In the genomic region with DNA sequence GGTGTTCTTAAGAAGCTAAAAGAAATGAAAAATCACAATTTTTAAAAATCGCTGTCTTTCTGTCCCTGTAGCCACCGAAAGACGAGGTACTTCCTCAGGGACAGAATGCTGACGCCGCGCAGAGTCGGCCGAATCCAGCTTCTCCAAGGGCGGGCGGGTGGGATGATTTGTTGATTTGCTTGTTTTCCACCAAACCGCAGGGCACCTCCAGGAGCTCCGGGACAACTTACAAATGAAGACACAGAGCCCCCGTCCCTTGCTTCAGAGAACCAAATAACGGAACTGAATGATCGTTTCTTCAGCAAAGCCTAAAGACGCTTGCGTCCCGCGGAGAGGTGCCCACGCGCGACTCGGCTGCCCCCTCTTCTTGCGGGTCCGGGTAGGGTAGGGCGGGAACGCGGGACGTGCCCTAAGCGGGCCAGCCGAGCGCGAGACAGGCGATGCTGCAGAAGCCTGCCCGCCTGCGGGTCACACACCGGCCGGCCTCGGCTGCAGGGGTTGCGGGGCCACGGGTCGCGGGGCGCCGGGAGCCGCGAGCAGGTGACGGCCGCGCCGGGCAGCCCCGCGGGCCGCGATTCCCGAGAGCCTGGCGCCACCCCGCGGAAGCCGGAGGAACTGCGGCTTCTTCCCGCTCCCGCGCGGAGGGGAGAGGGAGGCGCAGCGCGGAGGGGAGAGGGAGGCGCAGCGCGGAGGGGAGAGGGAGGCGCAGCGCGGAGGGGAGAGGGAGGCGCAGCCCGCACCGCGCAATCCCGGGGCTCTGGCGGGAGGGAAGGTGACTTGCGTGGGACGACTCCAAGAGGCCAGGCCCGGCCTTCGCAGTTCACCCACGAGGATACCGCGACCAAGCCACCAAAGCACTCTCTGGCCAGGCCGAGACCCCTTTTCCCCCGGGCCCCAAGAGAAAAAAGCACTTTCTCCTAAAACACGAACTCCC, we compare ENCODE assay signal across 9 cellular contexts. TPM values are rescaled to one million over a fixed set of nuclear protein-coding genes. Genes with fewer than 3 reads are reported as not detected.
A peak's percentile ranks its signal among the peaks of the same experiment; 100 is the strongest.
DNase-seq lines count a peak whose midpoint lies in the region; ATAC-seq, FAIRE-seq and TF ChIP-seq lines count a peak whose summit lies in the region.
"Had no signal": no experiment of that assay in that cellular context is flagged by ENCODE, and none has a peak within 500 bp of the region (broad histone marks: within the 10 kb centered on the region; RNA-seq: fewer than 3 reads in every experiment).

No MANE protein-coding gene starts in this region.

- H3K27ac ChIP-seq in AG04450 (ENCODE audit: low read depth, low read length): no peak overlapping the region
- H3K27ac ChIP-seq in astrocyte (ENCODE audit: low read depth, low read length): no peak overlapping the region

- H3K27me3 ChIP-seq in AG04450 (ENCODE audit: control insufficient read depth, insufficient read depth, low read length) (peaks cover 59% of the 10 kb centered on the region), astrocyte (ENCODE audit: insufficient read depth, low read length) (peaks cover 90% of the 10 kb centered on the region)

- peaks cover 34% of the 10 kb centered on the region for H3K9me3 ChIP-seq in AG04450 (ENCODE audit: control insufficient read depth, insufficient read depth, low read length)
- H3K9me3 ChIP-seq in astrocyte (ENCODE audit: insufficient read depth, low read depth, low read length): no peaks in the 10 kb centered on the region
- H3K9me3 ChIP-seq in iPS-18c (ENCODE audit: control insufficient read depth, insufficient read depth, low read length): peaks cover 13% of the 10 kb centered on the region

- peak overlapping the region; percentile 74 for H3K4me2 ChIP-seq in astrocyte (ENCODE audit: low read length)

- no peak overlapping the region for H2AFZ ChIP-seq in astrocyte (ENCODE audit: low read depth, low read length)

- FAIRE-seq in H54 (lab: Jason Lieb, UNC): no peak
- FAIRE-seq in astrocyte (lab: Jason Lieb, UNC): no peak

- peaks cover 5% of the 10 kb centered on the region for H3K4me1 Mint-ChIP-seq in astrocyte (ENCODE audit: low read depth, unreplicated experiment)

- H3K4me3 ChIP-seq in AG04450 (ENCODE audit: low read depth, low read length): peak overlapping the region; percentile 50
- peak overlapping the region; percentile 23 for H3K4me3 ChIP-seq in astrocyte (ENCODE audit: insufficient read depth, low read depth, low read length)
- H3K4me3 ChIP-seq in iPS-18c (ENCODE audit: insufficient read depth, low read depth, low read length): peak overlapping the region; percentile 31; the same call in 1 of the 2 replicates

- peaks cover 10% of the 10 kb centered on the region for H3K9me3 Mint-ChIP-seq in astrocyte (ENCODE audit: unreplicated experiment)

- H3K36me3 ChIP-seq in astrocyte (ENCODE audit: insufficient read depth, low read length): no peaks in the 10 kb centered on the region

- peaks cover 69% of the 10 kb centered on the region for H3K27me3 Mint-ChIP-seq in astrocyte (ENCODE audit: low read depth, unreplicated experiment)

- H3K4me3 Mint-ChIP-seq in astrocyte (ENCODE audit: unreplicated experiment): no peak overlapping the region

- ATAC-seq in HG03175 (IDR thresholded peaks at IDR 0.05; ENCODE audit: unreplicated experiment) (no peak), HG03378 (IDR thresholded peaks at IDR 0.05; ENCODE audit: unreplicated experiment) (no peak)

- no peaks in the 10 kb centered on the region for H3K36me3 Mint-ChIP-seq in astrocyte (ENCODE audit: low read depth, unreplicated experiment)

- no peak for TF ChIP-seq POLR2A in H54 (IDR thresholded peaks at IDR 0.05; ENCODE audit: low read depth, low read length)

- peaks cover 18% of the 10 kb centered on the region for H4K20me1 ChIP-seq in astrocyte (ENCODE audit: insufficient read depth, low read length)

- H3K27ac Mint-ChIP-seq in astrocyte (ENCODE audit: unreplicated experiment): no peak overlapping the region

- POLR2A ChIA-PET in AG04450 (lab: Yijun Ruan, JAX): interaction anchor here (0.5 kb wide), 1 partner anchor 11 kb away, joined by 4 read pairs; no protein-coding TSS in a partner anchor

- no peak overlapping the region for H3K9ac ChIP-seq in astrocyte (ENCODE audit: low read length)

- H3K4me1 ChIP-seq in astrocyte (ENCODE audit: insufficient read depth, low read length): peaks cover 3% of the 10 kb centered on the region

- TF ChIP-seq CTCF in AG04450 (IDR thresholded peaks at IDR 0.05; ENCODE audit: low read depth, low read length) (peak; percentile 66), astrocyte (IDR thresholded peaks at IDR 0.05; ENCODE audit: insufficient read depth, low read depth, low read length) (peak; percentile 39)

- DNase-seq in AG04450 (ENCODE audit: low read depth, low spot score): no peak
- DNase-seq in H54 (ENCODE audit: insufficient read length, low spot score): peak; percentile 87
- peak; percentile 30 for DNase-seq in T follicular helper cell (ENCODE audit: low read depth)
- no peak for DNase-seq in astrocyte (ENCODE audit: low read depth)
- DNase-seq in stimulated activated CD4-positive, alpha-beta T cell treated with anti-CD3 and anti-CD28 coated beads, Interleukin-12 subunit alpha, Interleukin-12 subunit beta, amount 100 ng/mL, for 24 hours (ENCODE audit: low read depth in 2 of 2): peak; percentile 39 to 57

- CTCF ChIA-PET in AG04450 (lab: Charles Lee): interaction anchor here (0.6 to 2.1 kb wide), 43 partner anchors 9 to 938 kb away, joined by 3 to 24 read pairs (median 4); no protein-coding TSS in a partner anchor

- H3K79me2 ChIP-seq in astrocyte (ENCODE audit: insufficient read depth, low read length): no peaks in the 10 kb centered on the region

RNA-seq across cellular contexts. Expression of gene FOXF2, which starts 7.7 kb away (rescaled TPM):
- polyA plus RNA-seq in AG04450 (2011; rRNA removed): 17.3 TPM in 2 replicates
- polyA minus RNA-seq in AG04450 (2011; rRNA and poly(A)+ RNA removed): 13.0 and 13.8 TPM in 2 replicates
- total RNA-seq in astrocyte: 0.46 and 0.61 TPM in 2 replicates
- total RNA-seq: pulmonary artery endothelial cell had no signal

Comparison
In these comparisons a context has a peak if more than half of its experiments do, and no peak if none do; other contexts are left out.
1. DNase-seq: peak in H54 (single experiment), T follicular helper cell (single experiment) and stimulated activated CD4-positive, alpha-beta T cell treated with anti-CD3 and anti-CD28 coated beads, Interleukin-12 subunit alpha, Interleukin-12 subunit beta, amount 100 ng/mL, for 24 hours (2 of 2); none in AG04450 (single experiment) and astrocyte (single experiment).
2. Peak in every context shown above with its lines, with median percentiles within 50 percentile points of each other: H3K4me3 ChIP-seq.